Comparison of ENCODE assay signal across 17 cellular contexts in genomic region chr19:39427707-39428106, GRCh38. TPM values are rescaled to one million over a fixed set of nuclear protein-coding genes. Genes with fewer than 3 reads are reported as not detected.
DNase-seq lines count a peak whose midpoint lies in the region; ATAC-seq, FAIRE-seq and TF ChIP-seq lines count a peak whose summit lies in the region.
"Had no signal": no experiment of that assay in that cellular context is flagged by ENCODE, and none has a peak within 500 bp of the region (broad histone marks: within the 10 kb centered on the region; RNA-seq: fewer than 3 reads in every experiment).

No MANE protein-coding gene starts in this region.

- intact Hi-C loops in lower lobe of right lung (cut with DNase I): no loop called here

- peaks cover 13% of the 10 kb centered on the region for H3K36me3 Mint-ChIP-seq in HFFc6 (ENCODE audit: low read depth)
- H3K36me3 Mint-ChIP-seq in astrocyte (ENCODE audit: low read depth, unreplicated experiment): peaks cover 26% of the 10 kb centered on the region

- peaks cover 14% of the 10 kb centered on the region for H3K79me2 ChIP-seq in astrocyte (ENCODE audit: insufficient read depth, low read length)

- no peak overlapping the region for H3K4me3 ChIP-seq in astrocyte (ENCODE audit: insufficient read depth, low read depth, low read length)
- no peak overlapping the region for H3K4me3 ChIP-seq in lower lobe of right lung
- no peak overlapping the region for H3K4me3 ChIP-seq in stomach smooth muscle (ENCODE audit: low read length in 2 of 2)
- H3K4me3 ChIP-seq in WERI-Rb-1 (ENCODE audit: low read depth, low read length): no peak overlapping the region
- H3K4me3 ChIP-seq in foreskin fibroblast (ENCODE audit: low read depth in 1 of 2, low read length in 2 of 2): no peak overlapping the region
- H3K4me3 ChIP-seq: MG63 had no signal

- no peaks in the 10 kb centered on the region for H3K9me3 Mint-ChIP-seq in HFFc6
- no peaks in the 10 kb centered on the region for H3K9me3 Mint-ChIP-seq in astrocyte (ENCODE audit: unreplicated experiment)
- H3K9me3 Mint-ChIP-seq: neural crest cell had no signal

- H2AFZ ChIP-seq in astrocyte (ENCODE audit: low read depth, low read length): no peak overlapping the region

- peaks cover 35% of the 10 kb centered on the region for H4K20me1 ChIP-seq in astrocyte (ENCODE audit: insufficient read depth, low read length)

- peaks cover 24% of the 10 kb centered on the region for H3K4me1 ChIP-seq in astrocyte (ENCODE audit: insufficient read depth, low read length)
- peaks cover 34% of the 10 kb centered on the region for H3K4me1 ChIP-seq in lower lobe of right lung
- peaks cover 19% of the 10 kb centered on the region for H3K4me1 ChIP-seq in stomach smooth muscle (ENCODE audit: control insufficient read depth, insufficient read depth, low read length)

- ATAC-seq in lower lobe of right lung: no peak

- no peak for FAIRE-seq in astrocyte (lab: Jason Lieb, UNC)
- FAIRE-seq: colon had no signal

- H3K27ac Mint-ChIP-seq in HFFc6: peak overlapping the region; percentile 93
- H3K27ac Mint-ChIP-seq in astrocyte (ENCODE audit: unreplicated experiment): peak overlapping the region; percentile 97

- TF ChIP-seq CTCF in HFFc6 (IDR thresholded peaks at IDR 0.05) (no peak), astrocyte (IDR thresholded peaks at IDR 0.05; ENCODE audit: insufficient read depth, low read depth, low read length) (no peak), lower lobe of right lung (IDR thresholded peaks at IDR 0.05) (no peak), WERI-Rb-1 (IDR thresholded peaks at IDR 0.05; ENCODE audit: low read depth, low read length) (no peak), foreskin fibroblast (IDR thresholded peaks at IDR 0.05; ENCODE audit: low read depth, low read length) (no peak)

- H3K27me3 Mint-ChIP-seq in HFFc6 (ENCODE audit: insufficient read depth): peaks cover 14% of the 10 kb centered on the region
- H3K27me3 Mint-ChIP-seq in astrocyte (ENCODE audit: low read depth, unreplicated experiment): no peaks in the 10 kb centered on the region
- H3K27me3 Mint-ChIP-seq: B cell had no signal

- H3K27me3 ChIP-seq in astrocyte (ENCODE audit: insufficient read depth, low read length) (no peaks in the 10 kb centered on the region), lower lobe of right lung (ENCODE audit: low read depth) (no peaks in the 10 kb centered on the region), stomach smooth muscle (ENCODE audit: control insufficient read depth in 1 of 2, insufficient read depth in 2 of 2, low read length in 2 of 2) (no peaks in the 10 kb centered on the region), WERI-Rb-1 (ENCODE audit: insufficient read depth, low read depth, severe bottlenecking) (no peaks in the 10 kb centered on the region)
- H3K27me3 ChIP-seq: MG63 had no signal

- H3K4me3 Mint-ChIP-seq in HFFc6 (no peak overlapping the region), astrocyte (ENCODE audit: unreplicated experiment) (no peak overlapping the region)
- H3K4me3 Mint-ChIP-seq: B cell had no signal

- H3K9ac ChIP-seq in astrocyte (ENCODE audit: low read length): peak overlapping the region; percentile 84
- H3K9ac ChIP-seq in stomach smooth muscle (ENCODE audit: low read length in 2 of 2): no peak overlapping the region

- DNase-seq in HFFc6: no peak
- DNase-seq in astrocyte (ENCODE audit: low read depth): no peak
- no peak for DNase-seq in lower lobe of right lung
- DNase-seq in WERI-Rb-1: no peak
- no peak for DNase-seq in stimulated activated naive CD4-positive, alpha-beta T cell (lab: John Stamatoyannopoulos, UW)
- no peak for DNase-seq in foreskin fibroblast
- DNase-seq: anterior cingulate cortex, Calu3, NCI-H187 treated with DMSO at 0.1 percent for 48 hours, NCI-H446, SHP77, T-helper 2 cell had no signal

- no peaks in the 10 kb centered on the region for H3K9me3 ChIP-seq in astrocyte (ENCODE audit: insufficient read depth, low read depth, low read length)
- H3K9me3 ChIP-seq in lower lobe of right lung: no peaks in the 10 kb centered on the region
- H3K9me3 ChIP-seq in stomach smooth muscle (ENCODE audit: control insufficient read depth in 2 of 2, low read length in 2 of 2): no peaks in the 10 kb centered on the region
- no peaks in the 10 kb centered on the region for H3K9me3 ChIP-seq in WERI-Rb-1 (ENCODE audit: severe bottlenecking)
- H3K9me3 ChIP-seq: MG63 had no signal

- peak overlapping the region; percentile 68 for H3K4me2 ChIP-seq in astrocyte (ENCODE audit: low read length)

- peak overlapping the region; percentile 99 for H3K27ac ChIP-seq in astrocyte (ENCODE audit: low read depth, low read length)
- peak overlapping the region; percentile 82 for H3K27ac ChIP-seq in lower lobe of right lung
- H3K27ac ChIP-seq in stomach smooth muscle (ENCODE audit: low read length): peak overlapping the region; percentile 89
- H3K27ac ChIP-seq in WERI-Rb-1: no peak overlapping the region

- H3K36me3 ChIP-seq in astrocyte (ENCODE audit: insufficient read depth, low read length): peaks cover 16% of the 10 kb centered on the region
- peaks cover 25% of the 10 kb centered on the region for H3K36me3 ChIP-seq in lower lobe of right lung
- peaks cover 12 to 19% of the 10 kb centered on the region in 2 donors for H3K36me3 ChIP-seq in stomach smooth muscle (ENCODE audit: control insufficient read depth in 2 of 2, insufficient read depth in 2 of 2, low read length in 2 of 2)
- peaks cover 38% of the 10 kb centered on the region for H3K36me3 ChIP-seq in WERI-Rb-1

- H3K4me1 Mint-ChIP-seq in HFFc6 (ENCODE audit: low read depth) (peaks cover 25% of the 10 kb centered on the region), astrocyte (ENCODE audit: low read depth, unreplicated experiment) (peaks cover 24% of the 10 kb centered on the region)

RNA-seq across cellular contexts. Expression of gene RPS16, which starts 8.0 kb away (rescaled TPM):
- 1,000 to 10,000 TPM; 1,647 to 2,008 (median 1,885) TPM for total RNA-seq in HFFc6 (2021; fragmentation: NEBNext Ultra II Directional; extraction: Animal tissue kit (Norgen Biotek cat#: 25700))
- total RNA-seq in astrocyte (1,194 and 1,329 TPM in 2 replicates), lower lobe of right lung (1,586 TPM)

RNA-seq across cellular contexts. Expression of gene PLEKHG2, which starts 15.2 kb away (rescaled TPM):
- total RNA-seq in HFFc6 (2021; fragmentation: NEBNext Ultra II Directional; extraction: Animal tissue kit (Norgen Biotek cat#: 25700)): 10 to 100 TPM; 38.3 to 56.0 (median 45.7) TPM
- total RNA-seq in astrocyte (101 and 102 TPM in 2 replicates), lower lobe of right lung (24.7 TPM)

RNA-seq across cellular contexts. Expression of gene SUPT5H, which starts 17.7 kb away (rescaled TPM):
- total RNA-seq in HFFc6 (2021; fragmentation: NEBNext Ultra II Directional; extraction: Animal tissue kit (Norgen Biotek cat#: 25700)): 100 to 1,000 TPM; 102 to 129 (median 107) TPM
- total RNA-seq in astrocyte (163 and 171 TPM in 2 replicates), lower lobe of right lung (108 TPM)

RNA-seq across cellular contexts. Expression of gene ZFP36, which starts 21.1 kb away (rescaled TPM):
- total RNA-seq in HFFc6 (2021; fragmentation: NEBNext Ultra II Directional; extraction: Animal tissue kit (Norgen Biotek cat#: 25700)): 10 to 100 TPM; 30.9 to 81.6 (median 68.5) TPM
- 21.6 and 28.0 TPM in 2 replicates for total RNA-seq in astrocyte
- total RNA-seq in lower lobe of right lung: 208 TPM

RNA-seq across cellular contexts. Expression of gene MED29, which starts 36.5 kb away (rescaled TPM):
- total RNA-seq in HFFc6 (2021; fragmentation: NEBNext Ultra II Directional; extraction: Animal tissue kit (Norgen Biotek cat#: 25700)): 10 to 100 TPM; 38.2 to 48.5 (median 45.2) TPM
- total RNA-seq in astrocyte (27.0 and 29.9 TPM in 2 replicates), lower lobe of right lung (33.1 TPM)
